1 cellular context compared by ENCODE assay signal in the genomic region with DNA sequence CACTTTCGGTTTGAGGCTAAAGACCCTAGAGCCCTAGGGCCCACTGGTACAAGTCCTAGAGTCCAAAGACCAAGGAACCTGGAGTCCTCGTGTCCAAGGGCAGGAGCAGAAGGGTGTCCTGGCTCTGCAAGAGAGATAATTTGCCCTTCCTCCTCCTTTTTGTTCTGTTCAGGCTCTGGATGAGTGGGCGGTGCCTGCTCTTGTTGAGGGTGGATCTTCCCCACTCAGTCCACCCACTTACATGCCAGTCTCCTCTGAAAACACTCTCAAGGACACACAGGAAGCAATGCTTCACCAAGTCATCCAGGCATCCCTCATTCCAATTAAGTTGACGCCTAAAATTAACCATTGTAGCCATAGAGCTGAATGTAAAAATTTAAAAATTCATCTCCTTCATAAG.
TF ChIP-seq lines count a peak whose summit lies in the region.

No MANE protein-coding gene starts in this region.

TF ChIP-seq in SK-N-SH treated with all-trans-retinoic acid at 6 μM for 48 hours, 23 proteins besides CTCF, POLR2A, EP300 and RAD21 (continued from another document):
- TF ChIP-seq, protein P1, sequence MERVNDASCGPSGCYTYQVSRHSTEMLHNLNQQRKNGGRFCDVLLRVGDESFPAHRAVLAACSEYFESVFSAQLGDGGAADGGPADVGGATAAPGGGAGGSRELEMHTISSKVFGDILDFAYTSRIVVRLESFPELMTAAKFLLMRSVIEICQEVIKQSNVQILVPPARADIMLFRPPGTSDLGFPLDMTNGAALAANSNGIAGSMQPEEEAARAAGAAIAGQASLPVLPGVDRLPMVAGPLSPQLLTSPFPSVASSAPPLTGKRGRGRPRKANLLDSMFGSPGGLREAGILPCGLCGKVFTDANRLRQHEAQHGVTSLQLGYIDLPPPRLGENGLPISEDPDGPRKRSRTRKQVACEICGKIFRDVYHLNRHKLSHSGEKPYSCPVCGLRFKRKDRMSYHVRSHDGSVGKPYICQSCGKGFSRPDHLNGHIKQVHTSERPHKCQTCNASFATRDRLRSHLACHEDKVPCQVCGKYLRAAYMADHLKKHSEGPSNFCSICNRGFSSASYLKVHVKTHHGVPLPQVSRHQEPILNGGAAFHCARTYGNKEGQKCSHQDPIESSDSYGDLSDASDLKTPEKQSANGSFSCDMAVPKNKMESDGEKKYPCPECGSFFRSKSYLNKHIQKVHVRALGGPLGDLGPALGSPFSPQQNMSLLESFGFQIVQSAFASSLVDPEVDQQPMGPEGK (CRISPR knock-in tag; IDR thresholded peaks at IDR 0.05; ENCODE audit: borderline replicate concordance): no peak
